Comparison of ENCODE assay signal across 7 cellular contexts in the genomic region with DNA sequence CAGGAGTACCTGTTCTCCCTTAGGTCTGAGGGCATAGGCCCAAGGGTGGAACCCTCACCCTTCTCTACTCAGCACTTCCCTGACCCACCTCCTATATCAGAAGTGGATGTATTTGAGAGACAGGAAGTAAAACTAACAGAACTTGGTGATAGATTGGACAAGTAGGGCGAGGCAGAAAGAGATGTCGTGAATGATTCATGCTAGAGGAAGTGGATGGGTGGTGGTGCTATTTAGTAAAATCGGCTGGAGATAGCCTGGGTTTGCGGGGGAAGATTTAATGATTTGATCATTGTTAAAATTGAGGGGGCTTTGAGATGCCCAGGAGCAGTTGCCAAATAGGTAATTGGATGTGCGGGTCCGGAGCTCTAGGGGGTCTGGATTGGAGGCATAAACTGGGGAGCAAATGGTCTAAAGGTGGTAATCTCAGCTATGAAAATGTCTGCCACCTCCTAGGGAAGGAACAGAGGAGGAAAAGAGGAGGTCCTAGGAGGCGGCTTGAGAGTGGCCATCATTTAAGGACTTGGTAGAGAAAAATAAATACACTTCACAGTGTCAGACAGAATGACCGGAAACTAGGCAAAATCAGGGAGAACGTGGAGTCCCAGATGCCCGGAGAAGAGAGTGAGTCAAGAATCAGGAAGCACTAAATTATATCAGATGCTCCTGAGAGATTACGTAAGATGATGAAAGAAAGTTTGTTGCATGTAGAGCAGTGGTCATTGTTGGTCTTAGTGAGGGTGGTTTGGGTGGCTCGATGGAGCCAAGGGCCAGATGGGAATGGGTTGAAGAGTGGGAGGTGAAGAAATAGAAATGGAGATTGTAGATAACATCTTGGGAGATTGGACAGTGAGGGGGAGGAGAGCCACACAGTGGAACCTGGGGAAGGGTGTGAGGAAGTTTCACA.
DNase-seq lines count a peak whose midpoint lies in the region; ATAC-seq, FAIRE-seq and TF ChIP-seq lines count a peak whose summit lies in the region.

No MANE protein-coding gene starts in this region.

- no peak overlapping the region for H4K91ac ChIP-seq in neuronal stem cell (ENCODE audit: low read depth, low read length, poor library complexity)

- H3K27me3 ChIP-seq in neuronal stem cell (ENCODE audit: control insufficient read depth in 3 of 3, insufficient read depth in 3 of 3, low read depth in 1 of 3, low read length in 3 of 3): peaks cover 0 to 3% (median 0%) of the 10 kb centered on the region in 3 experiments

- no peak overlapping the region for H3K4me3 ChIP-seq in neuronal stem cell (ENCODE audit: low read length in 2 of 2)

- FAIRE-seq in GM12892 (lab: Jason Lieb, UNC): peak; percentile 46

- no peak overlapping the region for H2AK5ac ChIP-seq in neuronal stem cell (ENCODE audit: low read depth, low read length)

- H3K23ac ChIP-seq in neuronal stem cell (ENCODE audit: low read depth, low read length, poor library complexity): no peak overlapping the region

- TF ChIP-seq CTCF in GM13977 (IDR thresholded peaks at IDR 0.05; ENCODE audit: extremely low read depth, insufficient read depth, missing control alignments): no peak

- H3K4me1 ChIP-seq in neuronal stem cell (ENCODE audit: control insufficient read depth in 2 of 2, insufficient read depth in 1 of 2, low read depth in 1 of 2, low read length in 2 of 2): peaks cover 2 to 10% of the 10 kb centered on the region in 2 donors

- H2AFZ ChIP-seq in neuronal stem cell (ENCODE audit: low read length): peak overlapping the region; percentile 78

- H3K36me3 ChIP-seq in neuronal stem cell (replicated peaks in 1 of 2; ENCODE audit: control insufficient read depth in 2 of 2, insufficient read depth in 2 of 2, low read length in 2 of 2): no peaks in the 10 kb centered on the region

- no peak overlapping the region for H2BK120ac ChIP-seq in neuronal stem cell (ENCODE audit: low read depth, low read length)

- no peaks in the 10 kb centered on the region for H3K79me1 ChIP-seq in neuronal stem cell (ENCODE audit: low read depth, low read length)

- H3K9me3 ChIP-seq in neuronal stem cell (replicated peaks in 1 of 2; ENCODE audit: control insufficient read depth in 2 of 2, insufficient read depth in 1 of 2, low read depth in 1 of 2, low read length in 2 of 2): no peaks in the 10 kb centered on the region

- in situ Hi-C loops in GM13977 (cut with MboI; ENCODE audit: low pct_unique_long_range_greater_than_20kb, low sequenced_read_pairs, unreplicated experiment): no loop called here

- H3K27me3 Mint-ChIP-seq in activated naive CD8-positive, alpha-beta T cell treated with anti-CD3 and anti-CD28 coated beads, Interleukin-2, amount 50 U/mL, for 24 hours: no peaks in the 10 kb centered on the region

- peak; percentile 79 for ATAC-seq in activated naive CD8-positive, alpha-beta T cell treated with anti-CD3 and anti-CD28 coated beads, Interleukin-2, amount 50 U/mL, for 24 hours

- no peak overlapping the region for H4K8ac ChIP-seq in neuronal stem cell (ENCODE audit: low read depth, low read length)

- H3K27ac ChIP-seq in neuronal stem cell (replicated peaks; ENCODE audit: low read length): no peak overlapping the region

- H2BK12ac ChIP-seq in neuronal stem cell (ENCODE audit: low read length): no peak overlapping the region

- H3K9me3 Mint-ChIP-seq in activated naive CD8-positive, alpha-beta T cell treated with anti-CD3 and anti-CD28 coated beads, Interleukin-2, amount 50 U/mL, for 24 hours: peaks cover 4% of the 10 kb centered on the region

- TF ChIP-seq POLR2A in GM12892 (IDR thresholded peaks at IDR 0.05; ENCODE audit: low read depth, low read length): no peak

- no peak overlapping the region for H2BK15ac ChIP-seq in neuronal stem cell (ENCODE audit: low read length)

- no CpG with 5 or more reads among the region's 12 CpGs for WGBS in neuronal stem cell (ENCODE audit: extremely low coverage in 2 of 2, insufficient read length in 2 of 2, insufficient replicate concordance in 1 of 2), 2 donors

- H3K18ac ChIP-seq in neuronal stem cell (ENCODE audit: low read length): no peak overlapping the region

- no peak overlapping the region for H2BK5ac ChIP-seq in neuronal stem cell (ENCODE audit: low read length)

- H3K14ac ChIP-seq in neuronal stem cell (ENCODE audit: low read length): no peak overlapping the region

- peak overlapping the region; percentile 56 for H3K27ac Mint-ChIP-seq in activated naive CD8-positive, alpha-beta T cell treated with anti-CD3 and anti-CD28 coated beads, Interleukin-2, amount 50 U/mL, for 24 hours

- no peak overlapping the region for H3K4ac ChIP-seq in neuronal stem cell (ENCODE audit: low read length)

- H3K4me1 Mint-ChIP-seq in activated naive CD8-positive, alpha-beta T cell treated with anti-CD3 and anti-CD28 coated beads, Interleukin-2, amount 50 U/mL, for 24 hours: peaks cover 17% of the 10 kb centered on the region

- no peaks in the 10 kb centered on the region for H3K36me3 Mint-ChIP-seq in activated naive CD8-positive, alpha-beta T cell treated with anti-CD3 and anti-CD28 coated beads, Interleukin-2, amount 50 U/mL, for 24 hours (ENCODE audit: low read depth)

- H3K4me2 ChIP-seq in neuronal stem cell (ENCODE audit: insufficient read depth, low read length, poor library complexity, severe bottlenecking): peak overlapping the region; percentile 11

- H3K9ac ChIP-seq in neuronal stem cell (ENCODE audit: low read depth, low read length, poor library complexity): no peak overlapping the region

- DNase-seq in GM12892 (ENCODE audit: insufficient read length) (no peak), M059J (ENCODE audit: low read depth) (peak; percentile 27), neuronal stem cell (ENCODE audit: low spot score) (no peak), GM13977 (ENCODE audit: low spot score) (no peak), NCI-H146 treated with DMSO at 0.1 percent for 48 hours (lab: John Stamatoyannopoulos, UW; ENCODE audit: unreplicated experiment) (no peak)
- no peak for DNase-seq in activated naive CD8-positive, alpha-beta T cell treated with anti-CD3 and anti-CD28 coated beads, Interleukin-2, amount 50 U/mL, for 24 hours
- DNase-seq in effector CD4-positive, alpha-beta T cell: no peak

- peak overlapping the region; percentile 9 for H3K4me3 Mint-ChIP-seq in activated naive CD8-positive, alpha-beta T cell treated with anti-CD3 and anti-CD28 coated beads, Interleukin-2, amount 50 U/mL, for 24 hours
